Comparison of ENCODE assay signal across 1 cellular context in the genomic region with DNA sequence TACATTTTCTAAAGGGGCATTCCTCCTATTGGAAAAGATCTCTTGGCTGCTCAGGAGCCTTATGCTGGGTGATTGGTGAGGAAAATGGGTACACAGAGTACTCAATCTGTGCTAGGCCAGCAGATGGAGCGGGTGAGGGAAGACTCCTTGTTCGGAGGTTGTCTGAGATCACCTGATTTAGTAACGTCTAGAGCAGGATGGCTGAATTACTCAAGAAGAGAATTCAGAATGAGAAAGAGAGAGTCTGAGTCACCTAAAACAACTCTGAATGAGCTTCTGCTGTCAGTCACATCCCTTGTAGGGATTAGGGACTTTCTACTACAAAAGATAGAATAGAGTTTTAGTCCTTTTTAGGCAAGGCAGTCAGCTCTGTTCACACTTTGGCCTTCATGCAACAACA.
TF ChIP-seq lines count a peak whose summit lies in the region.

No MANE protein-coding gene starts in this region.

TF ChIP-seq in WTC11, 78 proteins besides CTCF, POLR2A, EP300 and RAD21 (continued from another document):
- TF ChIP-seq ZNF532 (CRISPR knock-in tag; IDR thresholded peaks at IDR 0.05; ENCODE audit: borderline replicate concordance) = no peak
- TF ChIP-seq TEAD1 (CRISPR knock-in tag; IDR thresholded peaks at IDR 0.05) = no peak
- TF ChIP-seq EMX1 (CRISPR knock-in tag; IDR thresholded peaks at IDR 0.05) = no peak
- TF ChIP-seq AR (CRISPR knock-in tag; IDR thresholded peaks at IDR 0.05) = no peak
- TF ChIP-seq, protein P1, sequence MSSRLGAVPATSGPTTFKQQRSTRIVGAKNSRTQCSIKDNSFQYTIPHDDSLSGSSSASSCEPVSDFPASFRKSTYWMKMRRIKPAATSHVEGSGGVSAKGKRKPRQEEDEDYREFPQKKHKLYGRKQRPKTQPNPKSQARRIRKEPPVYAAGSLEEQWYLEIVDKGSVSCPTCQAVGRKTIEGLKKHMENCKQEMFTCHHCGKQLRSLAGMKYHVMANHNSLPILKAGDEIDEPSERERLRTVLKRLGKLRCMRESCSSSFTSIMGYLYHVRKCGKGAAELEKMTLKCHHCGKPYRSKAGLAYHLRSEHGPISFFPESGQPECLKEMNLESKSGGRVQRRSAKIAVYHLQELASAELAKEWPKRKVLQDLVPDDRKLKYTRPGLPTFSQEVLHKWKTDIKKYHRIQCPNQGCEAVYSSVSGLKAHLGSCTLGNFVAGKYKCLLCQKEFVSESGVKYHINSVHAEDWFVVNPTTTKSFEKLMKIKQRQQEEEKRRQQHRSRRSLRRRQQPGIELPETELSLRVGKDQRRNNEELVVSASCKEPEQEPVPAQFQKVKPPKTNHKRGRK (CRISPR knock-in tag; IDR thresholded peaks at IDR 0.05; ENCODE audit: borderline replicate concordance) = no peak
- TF ChIP-seq RORB (CRISPR knock-in tag; IDR thresholded peaks at IDR 0.05) = no peak
- no peak for TF ChIP-seq FOXJ3 (CRISPR knock-in tag; IDR thresholded peaks at IDR 0.05; ENCODE audit: borderline replicate concordance)
- no peak for TF ChIP-seq HMGXB4 (CRISPR knock-in tag; IDR thresholded peaks at IDR 0.05)
